ENCODE assay signal across 30 cellular contexts in the genomic region with DNA sequence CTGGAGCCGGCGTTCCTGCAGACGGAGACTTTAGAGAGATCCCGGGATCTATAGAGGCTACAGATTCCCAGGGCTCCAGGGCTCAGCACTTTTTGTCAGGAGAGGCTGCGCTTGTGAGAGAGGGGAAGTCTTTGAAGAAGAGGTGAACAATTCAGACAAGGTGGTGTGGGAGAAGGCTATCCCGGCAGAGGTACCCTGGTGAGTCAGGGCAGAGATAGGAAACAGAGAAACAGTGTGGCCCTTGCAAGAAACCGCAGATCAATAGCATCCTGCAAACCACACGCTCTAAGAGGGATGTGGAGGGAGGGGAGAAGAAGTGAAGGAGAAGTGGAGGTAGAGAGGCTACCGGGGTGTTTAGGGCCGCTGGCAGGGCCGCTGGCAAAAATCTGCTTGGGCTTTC.
"Had no signal": no experiment of that assay in that cellular context is flagged by ENCODE, and none has a peak within 500 bp of the region (broad histone marks: within the 10 kb centered on the region; RNA-seq: fewer than 3 reads in every experiment).

No MANE protein-coding gene starts in this region.

- H2AFZ ChIP-seq: hepatocyte had no signal

- H3K27me3 Mint-ChIP-seq: memory B cell had no signal

- H3K4me1 Mint-ChIP-seq: stimulated activated naive CD8-positive, alpha-beta T cell treated with anti-CD3 and anti-CD28 coated beads, Interleukin-15, amount 100 ng/mL, for 72 hours had no signal

- H3K9me3 ChIP-seq: gastrocnemius medialis, mucosa of descending colon, prostate gland, right atrium auricular region, suprapubic skin, transverse colon, vagina had no signal

- H3K4me3 ChIP-seq: dorsolateral prefrontal cortex, gastrocnemius medialis, heart left ventricle, hepatocyte, lung, mucosa of descending colon, prostate gland, right atrium auricular region, smooth muscle cell, suprapubic skin, transverse colon, vagina had no signal

- H3K79me2 ChIP-seq: hepatocyte had no signal

- H3K27ac Mint-ChIP-seq: memory B cell; mesothelial cell of epicardium; naive thymus-derived CD4-positive, alpha-beta T cell; nephron had no signal

- H3K36me3 ChIP-seq: gastrocnemius medialis, heart left ventricle, prostate gland, right atrium auricular region, suprapubic skin, transverse colon, vagina had no signal

- ATAC-seq: esophagus mucosa; gastrocnemius medialis; heart left ventricle; left lobe of liver; mucosa of descending colon; naive thymus-derived CD4-positive, alpha-beta T cell; sciatic nerve; stimulated activated naive CD8-positive, alpha-beta T cell treated with anti-CD3 and anti-CD28 coated beads, Interleukin-15, amount 100 ng/mL, for 72 hours had no signal

- H3K27ac ChIP-seq: dorsolateral prefrontal cortex, epithelial cell of prostate, gastrocnemius medialis, heart left ventricle, hepatocyte, prostate gland, right atrium auricular region, suprapubic skin, transverse colon, vagina had no signal

- H3K4me3 Mint-ChIP-seq: memory B cell; mesothelial cell of epicardium; naive thymus-derived CD4-positive, alpha-beta T cell; nephron; stimulated activated naive CD8-positive, alpha-beta T cell treated with anti-CD3 and anti-CD28 coated beads, Interleukin-15, amount 100 ng/mL, for 72 hours had no signal

- H3K4me2 ChIP-seq: hepatocyte, smooth muscle cell had no signal

- DNase-seq: dorsolateral prefrontal cortex; effector CD4-positive, alpha-beta T cell; foreskin fibroblast; gastrocnemius medialis; heart left ventricle; kidney; mucosa of descending colon; naive thymus-derived CD4-positive, alpha-beta T cell; nucleus accumbens; stimulated activated CD4-positive, alpha-beta T cell treated with anti-CD3 and anti-CD28 coated beads, Interleukin-12 subunit alpha, Interleukin-12 subunit beta, amount 100 ng/mL, for 4 hours; stimulated activated CD4-positive, alpha-beta T cell treated with anti-CD3 and anti-CD28 coated beads, Interleukin-1b, Interleukin-23, amount 100 ng/mL, for 48 hours; stimulated activated CD4-positive, alpha-beta T cell treated with anti-CD3 and anti-CD28 coated beads, Interleukin-4, amount 100 ng/mL, for 1 hour; stimulated activated CD8-positive, alpha-beta memory T cell treated with anti-CD3 and anti-CD28 coated beads, Interleukin-4, amount 100 ng/mL, for 48 hours; stimulated activated naive CD4-positive, alpha-beta T cell; stimulated activated naive CD8-positive, alpha-beta T cell treated with anti-CD3 and anti-CD28 coated beads, Interleukin-15, amount 100 ng/mL, for 72 hours; transverse colon had no signal

- H3K4me1 ChIP-seq: gastrocnemius medialis, prostate gland, right atrium auricular region had no signal

- H3K27me3 ChIP-seq: dorsolateral prefrontal cortex, gastrocnemius medialis, heart left ventricle, hepatocyte, right atrium auricular region, suprapubic skin, transverse colon, vagina had no signal

- H3K36me3 Mint-ChIP-seq: mesothelial cell of epicardium; naive thymus-derived CD4-positive, alpha-beta T cell had no signal
